2 cellular contexts compared by ENCODE assay signal in genomic region chr6:116859264-116859663, GRCh38.
TF ChIP-seq lines count a peak whose summit lies in the region.

No MANE protein-coding gene starts in this region.

TF ChIP-seq in GM23338, 12 proteins besides CTCF, POLR2A, EP300 and RAD21 (continued from another document):
- no peak for TF ChIP-seq EZH2phosphoT487 (IDR thresholded peaks at IDR 0.05; ENCODE audit: unreplicated experiment)
- TF ChIP-seq NANOG (IDR thresholded peaks at IDR 0.05; ENCODE audit: borderline replicate concordance) = no peak

TF ChIP-seq in H1, 55 proteins besides CTCF, POLR2A, EP300 and RAD21 (continued from another document):
- no peak for TF ChIP-seq JUND (IDR thresholded peaks at IDR 0.05; ENCODE audit: low read length)
- no peak for TF ChIP-seq MAFK (IDR thresholded peaks at IDR 0.05; ENCODE audit: low read depth, low read length)
- peak; percentile 93 for TF ChIP-seq KDM1A (IDR thresholded peaks at IDR 0.05; ENCODE audit: borderline replicate concordance, low read length)
- peak in 1 of 2 experiments; percentile 91; a peak in 1 of 4 replicates for TF ChIP-seq HDAC2 (IDR thresholded peaks at IDR 0.05; ENCODE audit: borderline replicate concordance in 1 of 2, low read depth in 2 of 2, low read length in 2 of 2)
- no peak for TF ChIP-seq CHD1 (IDR thresholded peaks at IDR 0.05; ENCODE audit: low read depth, low read length)
- TF ChIP-seq KDM4A (IDR thresholded peaks at IDR 0.05; ENCODE audit: low read depth, low read length, severe bottlenecking) = no peak
- no peak for TF ChIP-seq SIRT6 (IDR thresholded peaks at IDR 0.05; ENCODE audit: low read length)
